ENCODE assay signal across 23 cellular contexts in genomic region chr11:15605094-15605493, GRCh38.
"Had no signal": no experiment of that assay in that cellular context is flagged by ENCODE, and none has a peak within 500 bp of the region (broad histone marks: within the 10 kb centered on the region; RNA-seq: fewer than 3 reads in every experiment).

No MANE protein-coding gene starts in this region.

- H3K9me3 ChIP-seq: adrenal gland, ascending aorta, spleen, thyroid gland, upper lobe of right lung had no signal

- H3K4me3 ChIP-seq: adrenal gland, ascending aorta, hepatocyte, neural progenitor cell, spleen, thyroid gland, upper lobe of right lung had no signal

- H3K4me1 ChIP-seq: ascending aorta, foreskin keratinocyte, spleen, upper lobe of right lung had no signal

- FAIRE-seq: colon had no signal

- H3K27me3 ChIP-seq: adrenal gland, ascending aorta, brain microvascular endothelial cell, foreskin keratinocyte, hepatocyte, neural progenitor cell, spleen, thyroid gland, upper lobe of right lung had no signal

- H3K9ac ChIP-seq: neural progenitor cell had no signal

- DNase-seq: activated CD4-positive, alpha-beta T cell treated with anti-CD3 and anti-CD28 coated beads for 4 hours; activated CD4-positive, alpha-beta T cell treated with anti-CD3 and anti-CD28 coated beads, Interleukin-2, amount 50 U/mL, for 48 hours; activated CD4-positive, CD25-positive, alpha-beta regulatory T cell; activated CD8-positive, alpha-beta memory T cell treated with anti-CD3 and anti-CD28 coated beads, Interleukin-2, amount 50 U/mL, for 48 hours; activated naive CD4-positive, alpha-beta T cell; activated T-cell treated with anti-CD3 and anti-CD28 coated beads, Interleukin-2, amount 50 U/mL, for 4 hours; adrenal gland; brain microvascular endothelial cell; effector memory CD4-positive, alpha-beta T cell; foreskin keratinocyte; immature natural killer cell; naive thymus-derived CD4-positive, alpha-beta T cell; spleen; stimulated activated CD4-positive, alpha-beta T cell treated with anti-CD3 and anti-CD28 coated beads, Interleukin-4, amount 100 ng/mL, for 1 hour; stimulated activated naive CD4-positive, alpha-beta T cell treated with Interleukin-2 at 50 U/mL for 16 hours; substantia nigra; T-helper 17 cell; thyroid gland; upper lobe of right lung had no signal

- H2AFZ ChIP-seq: hepatocyte, neural progenitor cell had no signal

- ATAC-seq: activated T-cell treated with anti-CD3 and anti-CD28 coated beads, Interleukin-2, amount 50 U/mL, for 4 hours; foreskin keratinocyte; naive thymus-derived CD4-positive, alpha-beta T cell; T-helper 17 cell; upper lobe of right lung had no signal

- H3K27ac ChIP-seq: adrenal gland, ascending aorta, brain microvascular endothelial cell, foreskin keratinocyte, hepatocyte, neural progenitor cell, spleen, thyroid gland, upper lobe of right lung had no signal

- H3K36me3 ChIP-seq: adrenal gland, ascending aorta, brain microvascular endothelial cell, neural progenitor cell, spleen, thyroid gland, upper lobe of right lung had no signal

- H3K4me2 ChIP-seq: hepatocyte, neural progenitor cell had no signal
